Comparison of ENCODE assay signal across 10 cellular contexts in the genomic region with DNA sequence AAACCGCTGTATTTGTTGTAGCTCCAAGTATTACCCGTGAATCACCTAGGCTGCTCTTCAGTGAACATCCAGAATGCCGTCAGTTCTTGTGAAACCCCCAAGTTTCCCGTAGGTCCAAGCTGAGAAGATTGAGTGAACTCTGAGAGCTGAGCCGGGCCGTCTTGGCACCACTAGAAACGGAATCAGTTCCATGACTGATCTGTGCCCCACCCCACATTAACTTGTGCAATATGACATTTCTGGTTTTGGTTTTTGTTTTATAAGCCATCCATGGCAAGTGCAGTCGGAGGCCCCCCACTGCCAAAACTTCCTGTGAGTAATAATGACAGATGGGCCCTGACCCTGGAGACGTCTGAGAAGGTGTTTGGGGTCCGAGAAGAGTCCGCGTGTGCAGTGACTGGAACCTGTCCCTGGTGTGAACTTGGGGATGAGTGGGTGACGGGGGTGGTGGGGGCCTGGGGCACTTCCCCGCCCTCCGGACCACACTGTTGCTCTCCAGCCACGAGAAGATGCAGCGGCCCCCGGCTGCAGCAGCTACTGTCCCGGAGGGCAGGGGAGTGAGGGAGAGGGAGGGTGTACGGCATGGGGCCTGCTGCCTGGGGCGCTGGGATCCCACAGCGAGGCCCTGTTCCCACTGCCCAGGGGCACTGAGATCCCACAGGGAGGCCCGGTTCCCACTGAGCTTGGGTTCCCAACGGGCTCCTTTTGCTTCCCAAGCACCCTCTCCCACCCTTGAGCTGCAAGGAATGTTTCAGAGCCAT. TPM values are rescaled to one million over a fixed set of nuclear protein-coding genes. Genes with fewer than 3 reads are reported as not detected.
A peak's percentile ranks its signal among the peaks of the same experiment; 100 is the strongest.
DNase-seq lines count a peak whose midpoint lies in the region; ATAC-seq and TF ChIP-seq lines count a peak whose summit lies in the region.
"Had no signal": no experiment of that assay in that cellular context is flagged by ENCODE, and none has a peak within 500 bp of the region (broad histone marks: within the 10 kb centered on the region; RNA-seq: fewer than 3 reads in every experiment).

No MANE protein-coding gene starts in this region.

- H3K27me3 ChIP-seq in prostate gland (replicated peaks; ENCODE audit: insufficient read depth): no peaks in the 10 kb centered on the region

- peaks cover 51% of the 10 kb centered on the region for H3K4me1 Mint-ChIP-seq in nephron progenitor cell

- no peaks in the 10 kb centered on the region for H3K36me3 ChIP-seq in prostate gland

- H3K27me3 Mint-ChIP-seq in nephron progenitor cell (ENCODE audit: low read depth, poor library complexity): peaks cover 18% of the 10 kb centered on the region

- ATAC-seq in GM18505 (IDR thresholded peaks at IDR 0.05; ENCODE audit: unreplicated experiment) (peak; percentile 80), GM21529 (IDR thresholded peaks at IDR 0.05; ENCODE audit: unreplicated experiment) (peak; percentile 87)

- TF ChIP-seq POLR2A in GM18505 (IDR thresholded peaks at IDR 0.05; ENCODE audit: borderline replicate concordance, extremely low read depth, insufficient read depth, insufficient read length) (no peak), prostate gland (IDR thresholded peaks at IDR 0.05) (no peak)

- H3K4me1 ChIP-seq in prostate gland (replicated peaks): no peaks in the 10 kb centered on the region

- peak overlapping the region; percentile 38 for H3K4me3 Mint-ChIP-seq in nephron progenitor cell

- intact Hi-C loops in prostate gland (cut with DNase I): no loop called here

- TF ChIP-seq CTCF in nephron progenitor cell (IDR thresholded peaks at IDR 0.05) (no peak), prostate gland (IDR thresholded peaks at IDR 0.05) (no peak)

- peak; percentile 19 for DNase-seq in KBM-7
- no peak for DNase-seq in nephron progenitor cell
- DNase-seq in DMS53 (lab: John Stamatoyannopoulos, UW): no peak
- DNase-seq in prostate gland (ENCODE audit: low spot score): no peak
- DNase-seq in C1 segment of cervical spinal cord (lab: John Stamatoyannopoulos, UW): no peak
- DNase-seq in NCI-H2081 (lab: John Stamatoyannopoulos, UW): no peak
- DNase-seq: NCI-H1694 had no signal

- 90% methylated on average over 24 of the region's 24 CpGs for WGBS in prostate gland

- peaks cover 19% of the 10 kb centered on the region for H3K36me3 Mint-ChIP-seq in nephron progenitor cell (ENCODE audit: low read depth)

- H3K9me3 ChIP-seq in prostate gland: no peaks in the 10 kb centered on the region

- H3K27ac Mint-ChIP-seq in nephron progenitor cell: peak overlapping the region; percentile 83

- in situ Hi-C loops in KBM-7 (cut with MboI; ENCODE audit: low pct_unique_long_range_greater_than_20kb, low sequenced_read_pairs): no loop called here

- no peak overlapping the region for H3K27ac ChIP-seq in prostate gland
- H3K27ac ChIP-seq: VCaP had no signal

- H3K9me3 Mint-ChIP-seq in nephron progenitor cell: peaks cover 4% of the 10 kb centered on the region

- no peak overlapping the region for H3K4me3 ChIP-seq in prostate gland

RNA-seq across cellular contexts. Expression of gene NFATC1, which starts 26.5 kb away (rescaled TPM):
- total RNA-seq in prostate gland: 10 to 100 TPM; 16.8 to 24.6 TPM
